23 cellular contexts compared by ENCODE assay signal in the genomic region with DNA sequence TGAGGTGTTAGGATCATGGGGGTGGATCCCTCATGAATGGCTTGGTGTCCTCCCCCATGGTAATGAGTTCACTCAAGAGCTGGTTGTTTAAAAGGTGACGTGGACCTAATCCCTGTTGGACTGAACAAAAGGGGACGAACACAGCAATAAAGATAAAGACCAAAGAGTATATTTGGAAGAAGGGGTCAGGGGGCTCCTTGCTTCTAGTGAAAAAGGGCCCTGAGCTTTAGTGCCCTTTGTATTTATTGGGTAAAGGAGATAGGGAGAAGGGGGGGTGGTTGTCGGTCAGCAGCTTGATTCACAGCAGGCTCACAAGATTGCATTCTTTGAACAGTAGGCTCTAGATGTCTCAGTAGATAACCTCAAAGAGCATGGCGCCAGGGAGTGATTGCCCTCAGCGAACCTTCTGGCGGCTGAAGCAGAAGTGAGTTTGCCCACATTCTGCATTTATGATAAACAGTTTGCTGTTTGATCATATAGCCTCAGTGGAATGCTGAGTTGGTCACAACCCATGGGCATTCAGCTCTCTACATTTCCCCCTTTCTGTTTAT.
"Had no signal": no experiment of that assay in that cellular context is flagged by ENCODE, and none has a peak within 500 bp of the region (broad histone marks: within the 10 kb centered on the region; RNA-seq: fewer than 3 reads in every experiment).

No MANE protein-coding gene starts in this region.

- H3K27me3 ChIP-seq: ascending aorta, body of pancreas, MG63 had no signal

- H3K4me2 ChIP-seq: KMS-11 had no signal

- H3K9ac ChIP-seq: KMS-11 had no signal

- H3K9me3 ChIP-seq: ascending aorta, body of pancreas, MG63 had no signal

- H3K36me3 ChIP-seq: MG63 had no signal

- H3K4me3 ChIP-seq: ascending aorta, body of pancreas, MG63 had no signal

- H3K4me1 ChIP-seq: ascending aorta, body of pancreas had no signal

- DNase-seq: activated CD4-positive, alpha-beta memory T cell treated with anti-CD3 and anti-CD28 coated beads for 36 hours; activated CD4-positive, alpha-beta T cell treated with anti-CD3 and anti-CD28 coated beads, Interleukin-2, amount 10 ng/mL, durations not matched to agents 7 days and 5 days; activated CD4-positive, CD25-positive, alpha-beta regulatory T cell; activated CD8-positive, alpha-beta memory T cell treated with anti-CD3 and anti-CD28 coated beads for 24 hours; activated effector memory CD4-positive, alpha-beta T cell treated with anti-CD3 and anti-CD28 coated beads, Interleukin-2, amount 50 U/mL, for 16 hours; activated naive CD4-positive, alpha-beta T cell treated with Interleukin-2 at 50 U/mL for 16 hours; activated naive CD8-positive, alpha-beta T cell treated with anti-CD3 and anti-CD28 coated beads, Interleukin-2, amount 50 U/mL, for 24 hours; activated T-cell treated with anti-CD3 and anti-CD28 coated beads, Interleukin-2, amount 50 U/mL, for 4 hours; amniotic stem cell; body of pancreas; IMR-90; MG63; NCI-H1092; NCI-H1930; NCI-H446; NCI-H524; PC-3; SHP77; T-helper 17 cell; T-helper 9 cell had no signal

- H3K27ac ChIP-seq: ascending aorta, body of pancreas, KMS-11 had no signal

- ATAC-seq: activated naive CD4-positive, alpha-beta T cell treated with anti-CD3 and anti-CD28 coated beads, Interleukin-2, amount 50 U/mL, for 72 hours; activated naive CD8-positive, alpha-beta T cell treated with anti-CD3 and anti-CD28 coated beads, Interleukin-2, amount 50 U/mL, for 24 hours; activated T-cell treated with anti-CD3 and anti-CD28 coated beads, Interleukin-2, amount 50 U/mL, for 4 hours; body of pancreas; PC-3; T-helper 17 cell had no signal
